8 cellular contexts compared by ENCODE assay signal in the genomic region with DNA sequence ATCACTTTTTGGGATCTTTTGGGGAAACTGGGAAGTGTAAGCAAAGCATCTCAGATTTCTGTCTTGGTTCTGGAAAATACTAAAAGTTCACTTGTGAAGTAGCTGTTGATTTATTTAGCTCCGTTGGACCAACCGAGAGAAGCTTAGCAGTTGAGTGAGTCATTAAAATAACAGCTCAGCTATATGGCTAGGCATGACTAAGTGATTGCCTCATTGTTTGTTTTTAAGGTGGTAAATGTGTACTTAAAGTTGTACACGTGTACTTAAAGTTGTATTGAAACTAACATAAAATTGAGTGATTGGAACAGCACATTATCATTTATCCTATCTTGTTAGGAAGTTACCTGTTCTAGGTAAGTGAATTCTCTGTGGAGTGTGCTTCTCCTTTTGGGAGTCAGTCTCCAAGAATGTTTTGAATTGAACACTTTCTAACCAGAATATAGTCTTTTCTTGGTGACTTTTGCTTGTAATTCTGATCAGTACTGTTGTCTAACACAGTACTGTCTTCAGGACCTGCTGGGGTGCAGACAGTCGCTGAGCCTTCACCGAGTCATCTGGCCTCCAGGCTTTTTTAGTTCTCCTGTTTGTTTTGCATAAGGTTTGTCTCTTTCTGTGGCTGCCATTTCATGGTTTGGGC. TPM values are rescaled to one million over a fixed set of nuclear protein-coding genes. Genes with fewer than 3 reads are reported as not detected.
DNase-seq lines count a peak whose midpoint lies in the region; ATAC-seq, FAIRE-seq and TF ChIP-seq lines count a peak whose summit lies in the region.

No MANE protein-coding gene starts in this region.

- H3K27ac ChIP-seq in Karpas-422 (ENCODE audit: low read length) = peak overlapping the region; percentile 72

- peak overlapping the region; percentile 71 for H3K27ac Mint-ChIP-seq in WTC11

- no peaks in the 10 kb centered on the region for H3K9me2 ChIP-seq in Karpas-422 (replicated peaks; ENCODE audit: insufficient read depth, low read length)

- no peak overlapping the region for H2AFZ ChIP-seq in Karpas-422 (ENCODE audit: low read length)

- no peaks in the 10 kb centered on the region for H3K9me3 ChIP-seq in Karpas-422 (ENCODE audit: low read length)

- DNase-seq in GM06990 (ENCODE audit: extremely low read depth, insufficient read length) (no peak), Karpas-422 (peak; percentile 70), WTC11 (ENCODE audit: low spot score) (no peak), germinal center (ENCODE audit: low spot score) (peak; percentile 17), GOT3 (lab: John Stamatoyannopoulos, UW) (no peak)
- DNase-seq in stimulated activated naive CD8-positive, alpha-beta T cell treated with anti-CD3 and anti-CD28 coated beads, Interleukin-15, Interleukin-2, amounts not matched to agents 100 U/mL and 50 U/mL, for 24 hours = no peak

- CTCF ChIA-PET in WTC11 (lab: Charles Lee) = interaction anchor here (0.5 to 2.0 kb wide), 3 partner anchors 35 to 69 kb away, joined by 3 to 8 read pairs (median 3); no protein-coding TSS in a partner anchor

- TF ChIP-seq CTCF in GM06990 (IDR thresholded peaks at IDR 0.05; ENCODE audit: insufficient read depth, low read length, poor library complexity, severe bottlenecking) (no peak), WTC11 (IDR thresholded peaks at IDR 0.05) (no peak)

- H3K9me3 Mint-ChIP-seq in WTC11 = no peaks in the 10 kb centered on the region

- peaks cover 40% of the 10 kb centered on the region for H3K4me1 ChIP-seq in Karpas-422 (ENCODE audit: low read length)

- peak; percentile 54 for FAIRE-seq in A204.1 (lab: Jason Lieb, UNC)

- POLR2A ChIA-PET in WTC11 (lab: Charles Lee) = no interaction called here

- ATAC-seq in WTC11 = no peak
- ATAC-seq in stimulated activated naive CD8-positive, alpha-beta T cell treated with anti-CD3 and anti-CD28 coated beads, Interleukin-15, Interleukin-2, amounts not matched to agents 100 U/mL and 50 U/mL, for 24 hours = peak; percentile 30
- ATAC-seq in HG03139 (IDR thresholded peaks at IDR 0.05; ENCODE audit: unreplicated experiment) = no peak

- H4K20me1 ChIP-seq in Karpas-422 (ENCODE audit: insufficient read depth, low read depth, low read length) = peaks cover 16% of the 10 kb centered on the region; the same call in 1 of the 2 replicates

- peak overlapping the region; percentile 45 for H3K4me3 Mint-ChIP-seq in WTC11

- H3K36me3 Mint-ChIP-seq in WTC11 = peaks cover 19% of the 10 kb centered on the region

- peaks cover 59% of the 10 kb centered on the region for H3K4me1 Mint-ChIP-seq in WTC11

- H3K27me3 Mint-ChIP-seq in WTC11 (ENCODE audit: low read depth) = no peaks in the 10 kb centered on the region

- H3K4me2 ChIP-seq in Karpas-422 (ENCODE audit: low read depth, low read length, poor library complexity, severe bottlenecking) = peak overlapping the region; percentile 94

- H3K27me3 ChIP-seq in GM06990 (replicated peaks; ENCODE audit: control insufficient read depth, insufficient read depth, low read length) = no peaks in the 10 kb centered on the region
- no peaks in the 10 kb centered on the region for H3K27me3 ChIP-seq in Karpas-422 (ENCODE audit: low read length)

- H3K36me3 ChIP-seq in GM06990 (ENCODE audit: control insufficient read depth, insufficient read depth, low read length) = peaks cover 14% of the 10 kb centered on the region
- peaks cover 36% of the 10 kb centered on the region for H3K36me3 ChIP-seq in Karpas-422 (ENCODE audit: insufficient read depth, low read length)

- peak overlapping the region; percentile 27 for H3K4me3 ChIP-seq in GM06990 (replicated peaks; ENCODE audit: low read depth, low read length)
- H3K4me3 ChIP-seq in Karpas-422 (ENCODE audit: low read length) = peak overlapping the region; percentile 36

- H3K79me2 ChIP-seq in Karpas-422 (ENCODE audit: low read length) = peaks cover 68% of the 10 kb centered on the region

- peak overlapping the region; percentile 31 for H3K9ac ChIP-seq in Karpas-422 (ENCODE audit: low read length)

TF ChIP-seq in WTC11, 78 proteins besides CTCF, POLR2A, EP300 and RAD21:
- TF ChIP-seq, protein P1, sequence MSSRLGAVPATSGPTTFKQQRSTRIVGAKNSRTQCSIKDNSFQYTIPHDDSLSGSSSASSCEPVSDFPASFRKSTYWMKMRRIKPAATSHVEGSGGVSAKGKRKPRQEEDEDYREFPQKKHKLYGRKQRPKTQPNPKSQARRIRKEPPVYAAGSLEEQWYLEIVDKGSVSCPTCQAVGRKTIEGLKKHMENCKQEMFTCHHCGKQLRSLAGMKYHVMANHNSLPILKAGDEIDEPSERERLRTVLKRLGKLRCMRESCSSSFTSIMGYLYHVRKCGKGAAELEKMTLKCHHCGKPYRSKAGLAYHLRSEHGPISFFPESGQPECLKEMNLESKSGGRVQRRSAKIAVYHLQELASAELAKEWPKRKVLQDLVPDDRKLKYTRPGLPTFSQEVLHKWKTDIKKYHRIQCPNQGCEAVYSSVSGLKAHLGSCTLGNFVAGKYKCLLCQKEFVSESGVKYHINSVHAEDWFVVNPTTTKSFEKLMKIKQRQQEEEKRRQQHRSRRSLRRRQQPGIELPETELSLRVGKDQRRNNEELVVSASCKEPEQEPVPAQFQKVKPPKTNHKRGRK (CRISPR knock-in tag; IDR thresholded peaks at IDR 0.05; ENCODE audit: borderline replicate concordance) = no peak
- TF ChIP-seq GABPB1 (CRISPR knock-in tag; IDR thresholded peaks at IDR 0.05) = peak; percentile 72

RNA-seq across cellular contexts. Expression of a gene that starts 2.9 kb away (rescaled TPM):
- total RNA-seq in Karpas-422 (2014; rRNA removed; shearing (Covaris generic); ENCODE audit: low replicate concordance) = 26.2 and 31.1 TPM in 2 replicates
- total RNA-seq in WTC11 (2021) = 34.0 to 42.5 TPM (median 36.0 TPM) in 3 replicates

RNA-seq across cellular contexts. Expression of a gene that starts 40.1 kb away (rescaled TPM):
- total RNA-seq in Karpas-422 (2014; rRNA removed; shearing (Covaris generic); ENCODE audit: low replicate concordance) = 8.9 and 10.2 TPM in 2 replicates
- total RNA-seq in WTC11 (2021) = 1.0 to 1.5 TPM (median 1.4 TPM) in 3 replicates

Comparison
In these comparisons a context has a peak if more than half of its experiments do, and no peak if none do; other contexts are left out.
1. DNase-seq: peak in Karpas-422 (single experiment) and germinal center (single experiment); none in GM06990 (single experiment), WTC11 (single experiment), stimulated activated naive CD8-positive, alpha-beta T cell treated with anti-CD3 and anti-CD28 coated beads, Interleukin-15, Interleukin-2, amounts not matched to agents 100 U/mL and 50 U/mL, for 24 hours (single experiment) and GOT3 (single experiment).